In genomic region chr1:234901491-234902049, GRCh38 we compare ENCODE assay signal across 20 cellular contexts.
"Had no signal": no experiment of that assay in that cellular context is flagged by ENCODE, and none has a peak within 500 bp of the region (broad histone marks: within the 10 kb centered on the region; RNA-seq: fewer than 3 reads in every experiment).

No MANE protein-coding gene starts in this region.

- H3K27me3 ChIP-seq: esophagus muscularis mucosa, heart right ventricle, suprapubic skin, transverse colon, vagina had no signal

- ATAC-seq: heart right ventricle, left ventricle myocardium superior had no signal

- H3K27ac ChIP-seq: esophagus muscularis mucosa, suprapubic skin, transverse colon, vagina had no signal

- H3K9me3 ChIP-seq: esophagus muscularis mucosa, heart right ventricle, suprapubic skin, transverse colon, vagina had no signal

- H3K27me3 Mint-ChIP-seq: activated naive CD8-positive, alpha-beta T cell; progenitor cell of endocrine pancreas; stimulated activated naive CD8-positive, alpha-beta T cell treated with anti-CD3 and anti-CD28 coated beads, Interleukin-15, Interleukin-2, amounts not matched to agents 100 ng/mL and 50 ng/mL, for 24 hours had no signal

- DNase-seq: activated CD4-positive, alpha-beta T cell treated with anti-CD3 and anti-CD28 coated beads, Interleukin-2, amount 50 U/mL, for 1 hour; activated CD4-positive, CD25-positive, alpha-beta regulatory T cell treated with anti-CD3 and anti-CD28 coated beads, Interleukin-2, amount 50 U/mL, for 72 hours; activated CD8-positive, alpha-beta memory T cell treated with anti-CD3 and anti-CD28 coated beads, Interleukin-2, amount 50 U/mL, for 4 hours; activated gamma-delta T cell; activated T-cell treated with anti-CD3 and anti-CD28 coated beads, Interleukin-2, amount 50 U/mL, for 48 hours; effector CD4-positive, alpha-beta T cell; heart right ventricle; kidney glomerular epithelial cell; left ventricle myocardium superior; small intestine; stimulated activated CD4-positive, alpha-beta T cell treated with anti-CD3 and anti-CD28 coated beads, Interleukin-15, amount 100 ng/mL, for 24 hours; stimulated activated CD4-positive, alpha-beta T cell treated with anti-CD3 and anti-CD28 coated beads, Interleukin-2, amount 100 ng/mL, for 48 hours; T1000; transverse colon had no signal

- H3K36me3 Mint-ChIP-seq: activated naive CD8-positive, alpha-beta T cell had no signal

- H3K4me3 Mint-ChIP-seq: activated naive CD8-positive, alpha-beta T cell; stimulated activated naive CD8-positive, alpha-beta T cell treated with anti-CD3 and anti-CD28 coated beads, Interleukin-15, Interleukin-2, amounts not matched to agents 100 ng/mL and 50 ng/mL, for 24 hours had no signal

- H3K27ac Mint-ChIP-seq: activated naive CD8-positive, alpha-beta T cell; progenitor cell of endocrine pancreas; stimulated activated naive CD8-positive, alpha-beta T cell treated with anti-CD3 and anti-CD28 coated beads, Interleukin-15, Interleukin-2, amounts not matched to agents 100 ng/mL and 50 ng/mL, for 24 hours had no signal

- H3K36me3 ChIP-seq: esophagus muscularis mucosa, heart right ventricle, suprapubic skin, transverse colon, vagina had no signal

- H3K9me3 Mint-ChIP-seq: stimulated activated naive CD8-positive, alpha-beta T cell treated with anti-CD3 and anti-CD28 coated beads, Interleukin-15, Interleukin-2, amounts not matched to agents 100 ng/mL and 50 ng/mL, for 24 hours had no signal

- H3K4me3 ChIP-seq: esophagus muscularis mucosa, heart right ventricle, suprapubic skin, transverse colon, vagina had no signal
